11 cellular contexts compared by ENCODE assay signal in genomic region chr5:142017832-142018427, GRCh38. TPM values are rescaled to one million over a fixed set of nuclear protein-coding genes. Genes with fewer than 3 reads are reported as not detected.
DNase-seq lines count a peak whose midpoint lies in the region; ATAC-seq and TF ChIP-seq lines count a peak whose summit lies in the region.
"Had no signal": no experiment of that assay in that cellular context is flagged by ENCODE, and none has a peak within 500 bp of the region (broad histone marks: within the 10 kb centered on the region; RNA-seq: fewer than 3 reads in every experiment).

No MANE protein-coding gene starts in this region.

- H4K20me1 ChIP-seq in DND-41 (ENCODE audit: insufficient read depth, low read length): no peaks in the 10 kb centered on the region

- no peak for TF ChIP-seq CTCF in DND-41 (IDR thresholded peaks at IDR 0.05; ENCODE audit: borderline replicate concordance, extremely low read depth, low read length, poor library complexity, severe bottlenecking)
- TF ChIP-seq CTCF in brain microvascular endothelial cell (IDR thresholded peaks at IDR 0.05; ENCODE audit: low read depth, low read length, missing control alignments): no peak
- no peak for TF ChIP-seq CTCF in body of pancreas (IDR thresholded peaks at IDR 0.05)

- DNase-seq in DND-41 (peak; percentile 20), HT1080 (ENCODE audit: low read depth) (peak; percentile 55), brain microvascular endothelial cell (peak; percentile 31), body of pancreas (no peak), NCI-H526 treated with DMSO at 0.1 percent for 48 hours (lab: John Stamatoyannopoulos, UW) (no peak), posterior cingulate gyrus (no peak)
- DNase-seq: Right ventricle myocardium superior had no signal

- H3K27me3 ChIP-seq in DND-41 (ENCODE audit: insufficient read depth, low read length, poor library complexity): no peaks in the 10 kb centered on the region
- H3K27me3 ChIP-seq in brain microvascular endothelial cell (replicated peaks): no peaks in the 10 kb centered on the region
- no peaks in the 10 kb centered on the region for H3K27me3 ChIP-seq in body of pancreas
- H3K27me3 ChIP-seq: adrenal gland had no signal

- WGBS in body of pancreas, 2 donors: 88 to 91% methylated on average over 5 of the region's 5 CpGs

- H3K27ac ChIP-seq in DND-41 (ENCODE audit: low read length): no peak overlapping the region
- H3K27ac ChIP-seq in brain microvascular endothelial cell: no peak overlapping the region
- no peak overlapping the region for H3K27ac ChIP-seq in body of pancreas
- H3K27ac ChIP-seq: adrenal gland had no signal

- no peak overlapping the region for H3K9ac ChIP-seq in DND-41 (ENCODE audit: low read depth, low read length)

- in situ Hi-C loops in brain microvascular endothelial cell (cut with HindIII; ENCODE audit: low pct_ligation_motif_present, low sequenced_read_pairs): no loop called here

- ATAC-seq in DND-41 (ENCODE audit: insufficient read depth, low read depth) (no peak), GM19395 (IDR thresholded peaks at IDR 0.05; ENCODE audit: unreplicated experiment) (peak; percentile 45), GM21825 (IDR thresholded peaks at IDR 0.05; ENCODE audit: unreplicated experiment) (no peak), body of pancreas (no peak)

- H3K4me1 ChIP-seq in DND-41 (ENCODE audit: insufficient read depth, low read length) (peaks cover 39% of the 10 kb centered on the region), body of pancreas (peaks cover 18% of the 10 kb centered on the region)

- H2AFZ ChIP-seq in DND-41 (ENCODE audit: low read depth, low read length): no peak overlapping the region

- H3K4me2 ChIP-seq in DND-41 (ENCODE audit: insufficient read depth, low read length): no peak overlapping the region

- no peak for TF ChIP-seq POLR2A in body of pancreas (IDR thresholded peaks at IDR 0.05)

- peaks cover 4% of the 10 kb centered on the region for H3K9me3 ChIP-seq in DND-41 (ENCODE audit: insufficient read depth, low read length, severe bottlenecking)
- H3K9me3 ChIP-seq in body of pancreas: no peaks in the 10 kb centered on the region
- H3K9me3 ChIP-seq: adrenal gland had no signal

- H3K4me3 ChIP-seq in DND-41 (ENCODE audit: low read depth in 1 of 2, low read length in 2 of 2) (no peak overlapping the region), brain microvascular endothelial cell (ENCODE audit: low read depth, low read length) (no peak overlapping the region), body of pancreas (no peak overlapping the region)
- H3K4me3 ChIP-seq: adrenal gland had no signal

- intact Hi-C loops in body of pancreas (cut with DNase I) (no loop called here), posterior cingulate gyrus (cut with DNase I) (no loop called here)

- H3K36me3 ChIP-seq in DND-41 (ENCODE audit: insufficient read depth, low read length): no peaks in the 10 kb centered on the region
- H3K36me3 ChIP-seq in brain microvascular endothelial cell (replicated peaks): no peaks in the 10 kb centered on the region
- no peaks in the 10 kb centered on the region for H3K36me3 ChIP-seq in body of pancreas (replicated peaks in 1 of 2; ENCODE audit: insufficient read depth in 1 of 2, low read depth in 2 of 2)
- H3K36me3 ChIP-seq: adrenal gland had no signal

- no peaks in the 10 kb centered on the region for H3K79me2 ChIP-seq in DND-41 (ENCODE audit: insufficient read depth, low read length)

RNA-seq across cellular contexts. Expression of gene GNPDA1, which starts 5.1 kb away (rescaled TPM):
- total RNA-seq in HT1080 (2014; rRNA removed; shearing (Covaris generic)): 77.4 and 93.7 TPM in 2 replicates
- 55.4 and 63.7 TPM in 2 replicates for polyA plus RNA-seq in HT1080 (2015; cell fraction: cytosol; rRNA removed)
- 53.4 and 80.3 TPM in 2 replicates for polyA plus RNA-seq in HT1080 (2015; cell fraction: nucleus; rRNA removed)
- total RNA-seq in body of pancreas: 10 to 100 TPM; 11.4 to 42.2 TPM

RNA-seq across cellular contexts. Expression of gene RNF14, which starts 49.0 kb away (rescaled TPM):
- total RNA-seq in HT1080 (2014; rRNA removed; shearing (Covaris generic)): 66.0 and 87.1 TPM in 2 replicates
- polyA plus RNA-seq in HT1080 (2015; cell fraction: cytosol; rRNA removed): 44.7 and 45.9 TPM in 2 replicates
- polyA plus RNA-seq in HT1080 (2015; cell fraction: nucleus; rRNA removed): 38.2 and 40.7 TPM in 2 replicates
- total RNA-seq in body of pancreas: 10 to 100 TPM; 29.3 to 44.2 TPM

RNA-seq across cellular contexts. Expression of gene PCDH12, which starts 59.9 kb away (rescaled TPM):
- total RNA-seq in HT1080 (2014; rRNA removed; shearing (Covaris generic)): 0.14 and 0.17 TPM in 2 replicates
- polyA plus RNA-seq in HT1080 (2015; cell fraction: cytosol; rRNA removed): 0.45 and 0.85 TPM in 2 replicates
- polyA plus RNA-seq in HT1080 (2015; cell fraction: nucleus; rRNA removed): 2.0 and 3.1 TPM in 2 replicates
- 1 to 10 TPM; 1.6 to 2.9 TPM for total RNA-seq in body of pancreas
- total RNA-seq: kidney epithelial cell had no signal

Comparison
In these comparisons a context has a peak if more than half of its experiments do, and no peak if none do; other contexts are left out.
1. DNase-seq: peak in DND-41 (single experiment), HT1080 (single experiment) and brain microvascular endothelial cell (single experiment); none in body of pancreas (0 of 4), NCI-H526 treated with DMSO at 0.1 percent for 48 hours (single experiment) and posterior cingulate gyrus (0 of 10).